7 cellular contexts compared by ENCODE assay signal in the genomic region with DNA sequence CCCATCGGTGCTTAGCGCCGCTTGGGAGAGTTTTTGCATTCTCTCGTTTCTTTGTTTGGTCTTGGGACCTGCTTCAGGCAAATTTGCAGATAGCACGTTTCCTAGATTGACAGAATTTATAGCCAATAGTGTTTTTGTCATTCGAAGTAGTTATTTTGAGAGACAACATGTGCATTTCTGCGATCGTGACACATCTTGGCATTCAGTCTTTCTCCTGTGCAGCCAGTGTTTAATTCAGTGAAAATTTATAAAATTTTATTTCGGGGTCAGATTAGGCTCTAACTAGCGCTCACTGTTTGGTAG. TPM values are rescaled to one million over a fixed set of nuclear protein-coding genes. Genes with fewer than 3 reads are reported as not detected.
DNase-seq lines count a peak whose midpoint lies in the region; ATAC-seq, FAIRE-seq and TF ChIP-seq lines count a peak whose summit lies in the region.

No MANE protein-coding gene starts in this region.

- ATAC-seq in HG02678 (IDR thresholded peaks at IDR 0.05; ENCODE audit: unreplicated experiment) (peak; percentile 28), RWPE2 (ENCODE audit: low read depth) (no peak)

- H3K4me1 ChIP-seq in RWPE2 (ENCODE audit: insufficient read depth, poor library complexity, severe bottlenecking) = peaks cover 8% of the 10 kb centered on the region
- H3K4me1 ChIP-seq in esophagus muscularis mucosa = peaks cover 14 to 33% (median 23%) of the 10 kb centered on the region in 4 donors
- H3K4me1 ChIP-seq in trophoblast cell (ENCODE audit: control insufficient read depth in 1 of 2, insufficient read depth in 2 of 2, low read length in 2 of 2) = peaks cover 0 to 6% of the 10 kb centered on the region in 2 experiments

- in situ Hi-C loops in ACHN (cut with HindIII; ENCODE audit: low pct_ligation_motif_present, low pct_unique_long_range_greater_than_20kb, low sequenced_read_pairs) = no loop called here

- DNase-seq in GM18507 (ENCODE audit: extremely low spot score, insufficient read length, low read depth) = no peak
- no peak for DNase-seq in RWPE2 (ENCODE audit: low spot score)
- no peak for DNase-seq in esophagus muscularis mucosa (ENCODE audit: extremely low spot score)
- DNase-seq in trophoblast cell = no peak
- DNase-seq in stimulated activated CD4-positive, alpha-beta T cell treated with anti-CD3 and anti-CD28 coated beads, Interleukin-15, amount 100 ng/mL, for 24 hours = no peak
- DNase-seq in ACHN = no peak

- peak overlapping the region; percentile 52 for H3K4me2 ChIP-seq in trophoblast cell (ENCODE audit: low read length)

- H3K4me3 ChIP-seq in RWPE2 (ENCODE audit: severe bottlenecking) (peak overlapping the region; percentile 98), esophagus muscularis mucosa (peak overlapping the region; percentile 77 to 92 (median 91)), trophoblast cell (ENCODE audit: low read depth, low read length) (peak overlapping the region; percentile 99)

- no peak overlapping the region for H2AFZ ChIP-seq in trophoblast cell (ENCODE audit: insufficient read depth, low read length, poor library complexity)

- peak; percentile 67 for FAIRE-seq in GM18507 (lab: Jason Lieb, UNC)

- peak overlapping the region; percentile 71 for H4K8ac ChIP-seq in trophoblast cell (ENCODE audit: low read depth, low read length)

- no peaks in the 10 kb centered on the region for H3K27me3 ChIP-seq in RWPE2 (ENCODE audit: insufficient read depth, poor library complexity, severe bottlenecking)
- H3K27me3 ChIP-seq in esophagus muscularis mucosa = no peaks in the 10 kb centered on the region
- H3K27me3 ChIP-seq in trophoblast cell (ENCODE audit: insufficient read depth, low read length) = no peaks in the 10 kb centered on the region

- TF ChIP-seq CTCF in RWPE2 (IDR thresholded peaks at IDR 0.05; ENCODE audit: poor library complexity, severe bottlenecking) = no peak
- TF ChIP-seq CTCF in esophagus muscularis mucosa (IDR thresholded peaks at IDR 0.05) = no peak

- H3K9me3 ChIP-seq in RWPE2 (ENCODE audit: severe bottlenecking) = peaks cover 3% of the 10 kb centered on the region
- peaks cover 0 to 7% (median 0%) of the 10 kb centered on the region in 4 donors for H3K9me3 ChIP-seq in esophagus muscularis mucosa
- peaks cover 3% of the 10 kb centered on the region for H3K9me3 ChIP-seq in trophoblast cell (ENCODE audit: insufficient read depth, low read depth, low read length)

- H3K9ac ChIP-seq in trophoblast cell (ENCODE audit: low read length) = peak overlapping the region; percentile 86

- H2BK5ac ChIP-seq in trophoblast cell (ENCODE audit: low read depth, low read length, poor library complexity) = peak overlapping the region; percentile 44

- H4K91ac ChIP-seq in trophoblast cell (ENCODE audit: low read depth, low read length) = peak overlapping the region; percentile 79

- H3K14ac ChIP-seq in trophoblast cell (ENCODE audit: low read length) = peak overlapping the region; percentile 69

- peaks cover 12% of the 10 kb centered on the region for H3K79me2 ChIP-seq in trophoblast cell (ENCODE audit: control insufficient read depth, insufficient read depth, low read length, poor library complexity)

- TF ChIP-seq POLR2A in esophagus muscularis mucosa (IDR thresholded peaks at IDR 0.05; ENCODE audit: low read depth) = no peak

- H3K23ac ChIP-seq in trophoblast cell (ENCODE audit: low read length) = no peak overlapping the region

- H3K18ac ChIP-seq in trophoblast cell (ENCODE audit: low read length) = no peak overlapping the region

- H3K79me1 ChIP-seq in trophoblast cell (ENCODE audit: low read length) = peaks cover 9% of the 10 kb centered on the region

- peak overlapping the region; percentile 30 for H3K4ac ChIP-seq in trophoblast cell (ENCODE audit: low read depth, low read length)

- TF ChIP-seq EP300 in esophagus muscularis mucosa (IDR thresholded peaks at IDR 0.05) = no peak

- H2BK120ac ChIP-seq in trophoblast cell (ENCODE audit: insufficient read depth, low read length, poor library complexity) = no peak overlapping the region

- no peak overlapping the region for H2BK12ac ChIP-seq in trophoblast cell (ENCODE audit: low read length)

- H3K36me3 ChIP-seq in RWPE2 (ENCODE audit: low read depth) (peaks cover 50% of the 10 kb centered on the region), esophagus muscularis mucosa (peaks cover 0 to 10% (median under 1%) of the 10 kb centered on the region in 4 donors), trophoblast cell (ENCODE audit: control insufficient read depth in 1 of 2, insufficient read depth in 2 of 2, low read length in 2 of 2) (peaks cover 3 to 4% of the 10 kb centered on the region in 2 experiments)

- intact Hi-C loops in esophagus muscularis mucosa (cut with DNase I) = no loop called here

- H3K27ac ChIP-seq in RWPE2 (ENCODE audit: poor library complexity, severe bottlenecking) = peak overlapping the region; percentile 62
- peak overlapping the region; percentile 77 to 85 (median 84) for H3K27ac ChIP-seq in esophagus muscularis mucosa (replicated peaks in 1 of 4)
- H3K27ac ChIP-seq in trophoblast cell (ENCODE audit: low read depth, low read length) = peak overlapping the region; percentile 73

- H4K12ac ChIP-seq in trophoblast cell (ENCODE audit: low read depth, low read length) = no peak overlapping the region

- whole genome bisulfite sequencing in esophagus muscularis mucosa = 11% methylated on average over 10 of the region's 10 CpGs
- WGBS in trophoblast cell (ENCODE audit: extremely low coverage, insufficient coverage, insufficient read length) = no CpG with 5 or more reads among the region's 10 CpGs

- no peak overlapping the region for H2AK5ac ChIP-seq in trophoblast cell (ENCODE audit: low read length)

RNA-seq across cellular contexts. Expression of a gene that starts 0.8 kb away (rescaled TPM):
- 10 to 100 TPM; 20.3 to 29.8 (median 24.8) TPM for total RNA-seq in esophagus muscularis mucosa
- 115 and 117 TPM in 2 replicates for polyA plus RNA-seq in trophoblast cell (2013)
